15 cellular contexts compared by ENCODE assay signal in the genomic region with DNA sequence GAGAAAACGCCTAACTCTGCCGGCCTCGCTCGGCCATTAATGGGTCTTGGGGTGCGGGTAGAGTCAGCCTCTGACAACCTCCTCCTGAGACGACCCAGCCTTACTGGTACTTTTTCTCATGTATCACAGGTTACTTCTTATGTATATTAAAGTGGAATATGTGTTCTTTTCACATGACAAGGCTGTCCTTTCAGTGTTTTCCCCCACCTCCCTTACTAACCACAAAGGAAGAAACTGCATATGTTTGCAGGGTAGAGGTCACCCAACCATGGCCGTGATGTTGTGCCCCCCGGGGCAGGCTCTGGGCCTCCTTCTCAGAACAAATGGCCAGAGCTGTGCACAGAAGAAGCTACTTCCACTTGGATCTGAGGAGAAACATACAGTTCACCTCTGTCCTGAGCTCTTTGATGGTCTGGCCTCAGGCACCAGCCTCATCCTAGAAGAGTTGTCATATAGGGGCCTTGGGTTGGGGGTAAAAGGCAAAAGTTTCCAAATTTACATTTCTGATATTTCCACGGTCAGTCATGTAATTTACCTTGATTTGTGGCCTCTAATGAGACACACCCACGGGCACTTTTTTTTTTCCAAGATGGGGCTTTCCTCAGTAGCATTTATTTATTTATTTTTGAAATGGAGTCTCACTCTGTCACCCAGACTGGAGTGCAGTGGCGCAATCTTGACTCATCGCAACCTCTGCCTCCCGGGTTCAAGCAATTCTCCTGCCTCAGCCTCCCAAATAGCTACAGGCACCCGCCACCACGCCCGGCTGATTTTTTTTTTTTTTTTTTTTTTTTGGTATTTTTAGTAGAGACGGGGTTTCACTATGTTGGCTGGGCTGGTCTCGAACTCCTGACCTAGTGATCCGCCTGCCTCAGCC. TPM values are rescaled to one million over a fixed set of nuclear protein-coding genes. Genes with fewer than 3 reads are reported as not detected.
A peak's percentile ranks its signal among the peaks of the same experiment; 100 is the strongest.
DNase-seq lines count a peak whose midpoint lies in the region; ATAC-seq, FAIRE-seq and TF ChIP-seq lines count a peak whose summit lies in the region.
"Had no signal": no experiment of that assay in that cellular context is flagged by ENCODE, and none has a peak within 500 bp of the region (broad histone marks: within the 10 kb centered on the region; RNA-seq: fewer than 3 reads in every experiment).

No MANE protein-coding gene starts in this region.

- H3K36me3 ChIP-seq in GM12878 (ENCODE audit: control insufficient read depth in 2 of 2, insufficient read depth in 2 of 2, low read length in 1 of 2) = no peaks in the 10 kb centered on the region
- no peaks in the 10 kb centered on the region for H3K36me3 ChIP-seq in spleen

- peak overlapping the region; percentile 46; the same call in 1 of the 2 replicates for H3K27ac ChIP-seq in GM12878 (ENCODE audit: control insufficient read depth, insufficient read depth)
- peak overlapping the region in 7 of 8 donors; percentile 77 to 91 (median 86) for H3K27ac ChIP-seq in spleen
- H3K27ac ChIP-seq: A549 had no signal

- POLR2A ChIA-PET in GM12878 (lab: Charles Lee) = interaction anchor here (0.7 to 7.7 kb wide), 10 partner anchors 10 to 1009 kb away, joined by 3 to 42 read pairs (median 6); a partner anchor contains a TSS

- DNase-seq in activated CD4-positive, alpha-beta T cell treated with anti-CD3 and anti-CD28 coated beads, Interleukin-2, amount 10 ng/mL, durations not matched to agents 24 days and 14 days = no peak
- DNase-seq in activated CD4-positive, alpha-beta T cell treated with anti-CD3 and anti-CD28 coated beads, Interleukin-2, amount 50 U/mL, for 1 hour = no peak
- DNase-seq in GM12878 (ENCODE audit: low read depth, low spot score) = no peak
- peak; percentile 82 for DNase-seq in spleen
- DNase-seq in SIG-M5 treated with dmso at 0.1 percent for 504 hours (lab: John Stamatoyannopoulos, UW; ENCODE audit: unreplicated experiment) = no peak
- DNase-seq: activated CD4-positive, CD25-positive, alpha-beta regulatory T cell treated with anti-CD3 and anti-CD28 coated beads, Interleukin-2, amount 50 U/mL, for 72 hours; DMS79; GOT3; NCI-H226 had no signal

- peak; percentile 29; the same call in 1 of the 2 replicates for TF ChIP-seq POLR2A in GM12878 (IDR thresholded peaks at IDR 0.05; ENCODE audit: low read depth, low read length)
- TF ChIP-seq POLR2A in spleen (IDR thresholded peaks at IDR 0.05) = peak in 1 of 3 donors; percentile 24

- no peak overlapping the region for H3K27ac Mint-ChIP-seq in activated CD4-positive, alpha-beta T cell treated with anti-CD3 and anti-CD28 coated beads, Interleukin-2, amount 10 ng/mL, durations not matched to agents 24 days and 14 days

- peak overlapping the region; percentile 41; the same call in 1 of the 2 replicates for H2AFZ ChIP-seq in GM12878 (ENCODE audit: control insufficient read depth, low read depth, low read length)

- no peaks in the 10 kb centered on the region for H3K27me3 Mint-ChIP-seq in activated CD4-positive, alpha-beta T cell treated with anti-CD3 and anti-CD28 coated beads, Interleukin-2, amount 10 ng/mL, durations not matched to agents 24 days and 14 days

- no peaks in the 10 kb centered on the region for H3K27me3 ChIP-seq in GM12878 (replicated peaks in 1 of 2; ENCODE audit: control insufficient read depth in 2 of 2, insufficient read depth in 2 of 2, low read length in 1 of 2)
- peaks cover 0 to 6% (median 0%) of the 10 kb centered on the region in 7 donors for H3K27me3 ChIP-seq in spleen (replicated peaks in 1 of 7)

- peak overlapping the region; percentile 88 for H3K4me2 ChIP-seq in GM12878 (ENCODE audit: control insufficient read depth, insufficient read depth)
- H3K4me2 ChIP-seq: A549 had no signal

- no peaks in the 10 kb centered on the region for H3K9me3 Mint-ChIP-seq in activated CD4-positive, alpha-beta T cell treated with anti-CD3 and anti-CD28 coated beads, Interleukin-2, amount 10 ng/mL, durations not matched to agents 24 days and 14 days

- H3K9me3 ChIP-seq in GM12878 (replicated peaks; ENCODE audit: control insufficient read depth, insufficient read depth, low read length) (no peaks in the 10 kb centered on the region; the same call in 2 of the 3 replicates), spleen (no peaks in the 10 kb centered on the region)
- H3K9me3 ChIP-seq: A549 had no signal

- H3K79me2 ChIP-seq in GM12878 (ENCODE audit: control insufficient read depth, insufficient read depth, low read length) = no peaks in the 10 kb centered on the region; the same call in none of the 2 replicates

- peak overlapping the region; percentile 37 for H3K9ac ChIP-seq in GM12878 (ENCODE audit: control insufficient read depth, insufficient read depth, low read length)

- intact Hi-C loops in activated CD4-positive, alpha-beta T cell treated with anti-CD3 and anti-CD28 coated beads, Interleukin-2, amount 10 ng/mL, durations not matched to agents 24 days and 14 days (cut with micrococcal nuclease) = no loop called here
- intact Hi-C loops in GM12878 (cut with micrococcal nuclease; ENCODE audit: unreplicated experiment) (no loop called here), spleen (cut with DNase I; ENCODE audit: low total_unique reads) (no loop called here)

- CTCF ChIA-PET in GM12878 (lab: Yijun Ruan, JAX) = interaction anchor here (0.6 to 3.0 kb wide), 13 partner anchors 12 to 244 kb away, joined by 3 to 21 read pairs (median 5); a partner anchor contains a TSS

- TF ChIP-seq RAD21 in GM12878 (IDR thresholded peaks at IDR 0.05; ENCODE audit: insufficient read depth, low read depth, low read length) = no peak

- RAD21 ChIA-PET in GM12878 (lab: Charles Lee; ENCODE audit: unreplicated experiment) = interaction anchor here (0.5 to 12.8 kb wide), 12 partner anchors 15 to 254 kb away, joined by 3 to 128 read pairs (median 6); a partner anchor contains a TSS

- BruUV-seq in GM12878 (replicated peaks; lab: Mats Ljungman, UMichigan) = no TSS peak

- WGBS in GM12878 (ENCODE audit: insufficient coverage, insufficient replicate concordance, low lambda C conversion rate, missing lambda C conversion rate) = 17% methylated on average over 14 of the region's 19 CpGs
- 51 to 74% (median 64%) methylated on average over 12 to 19 of the region's 19 CpGs for WGBS in spleen, 5 donors

- H3K4me3 ChIP-seq in GM12878 (peak overlapping the region; percentile 64; the same call in 1 of the 2 replicates), spleen (peak overlapping the region in 7 of 8 donors; percentile 48 to 81 (median 61))
- H3K4me3 ChIP-seq: A549 had no signal

- peaks cover 37% of the 10 kb centered on the region for H3K4me1 Mint-ChIP-seq in activated CD4-positive, alpha-beta T cell treated with anti-CD3 and anti-CD28 coated beads, Interleukin-2, amount 10 ng/mL, durations not matched to agents 24 days and 14 days

- ATAC-seq in HG03378 (IDR thresholded peaks at IDR 0.05; ENCODE audit: unreplicated experiment) = peak; percentile 31
- ATAC-seq in GM12878 = peak; percentile 14
- ATAC-seq in GM21515 (IDR thresholded peaks at IDR 0.05; ENCODE audit: unreplicated experiment) = no peak
- ATAC-seq in esophagus mucosa = no peak
- ATAC-seq: A549, Right ventricle myocardium inferior had no signal

- SMC1A ChIA-PET in GM12878 (lab: Charles Lee; ENCODE audit: uncharacterized antibody, unreplicated experiment) = interaction anchor here (0.7 to 4.1 kb wide), 12 partner anchors 15 to 298 kb away, joined by 3 to 35 read pairs (median 3); a partner anchor contains a TSS

- no peak for TF ChIP-seq EP300 in GM12878 (IDR thresholded peaks at IDR 0.05; ENCODE audit: borderline replicate concordance in 1 of 2, control insufficient read depth in 1 of 2, low read depth in 2 of 2, low read length in 2 of 2)

- H4K20me1 ChIP-seq in GM12878 (ENCODE audit: control insufficient read depth, insufficient read depth) = no peaks in the 10 kb centered on the region

- H3K4me1 ChIP-seq in GM12878 (ENCODE audit: control insufficient read depth, insufficient read depth, low read length) (peaks cover 34% of the 10 kb centered on the region), spleen (peaks cover 15 to 91% (median 40%) of the 10 kb centered on the region in 6 donors)

- in situ Hi-C loops in GM12878 (cut with MboI) = no loop called here

- peak overlapping the region; percentile 21 for H3K4me3 Mint-ChIP-seq in activated CD4-positive, alpha-beta T cell treated with anti-CD3 and anti-CD28 coated beads, Interleukin-2, amount 10 ng/mL, durations not matched to agents 24 days and 14 days

- H3K36me3 Mint-ChIP-seq in activated CD4-positive, alpha-beta T cell treated with anti-CD3 and anti-CD28 coated beads, Interleukin-2, amount 10 ng/mL, durations not matched to agents 24 days and 14 days (ENCODE audit: low read depth) = no peaks in the 10 kb centered on the region

- FAIRE-seq in GM12878 (lab: Jason Lieb, UNC) = peak; percentile 61
- FAIRE-seq: A549, keratinocyte had no signal

- TF ChIP-seq CTCF in GM12878 (IDR thresholded peaks at IDR 0.05 in 2 of 3, conservative IDR thresholded peaks at IDR 0.05 in 1 of 3; ENCODE audit: control insufficient read depth in 2 of 3, extremely low read depth in 1 of 3, insufficient read depth in 1 of 3, low read depth in 3 of 3, low read length in 3 of 3) = no peak
- TF ChIP-seq CTCF in spleen (IDR thresholded peaks at IDR 0.05 in 8 of 11, conservative IDR thresholded peaks at IDR 0.05 in 3 of 11) = no peak

RNA-seq across cellular contexts. Expression of a gene that starts 1.9 kb away (rescaled TPM):
- 0.35 and 0.45 TPM in 2 replicates for total RNA-seq in activated CD4-positive, alpha-beta T cell treated with anti-CD3 and anti-CD28 coated beads, Interleukin-2, amount 10 ng/mL, durations not matched to agents 24 days and 14 days
- total RNA-seq in GM12878 (2013; cell fraction: nucleolus; rRNA removed) = 3.8 and 5.0 TPM in 2 replicates
- total RNA-seq in GM12878 (2014; rRNA removed) (5.4 and 5.6 TPM in 2 replicates), GM12878 (2014; rRNA removed; fragmentation: Illumina TruSeq; extraction: Trizol) (1.5 and 1.6 TPM in 2 replicates), GM12878 (2021) (7.4 and 7.8 TPM in 2 replicates), spleen (1 to 10 TPM; 5.0 to 9.5 (median 8.1) TPM), esophagus mucosa (not detected)
- polyA plus RNA-seq in GM12878 (2011; ENCODE audit: low read depth) = not detected
- polyA plus RNA-seq in GM12878 (2011; rRNA removed) (1.3 and 2.2 TPM in 2 replicates), GM12878 (2014; fragmentation: Illumina TruSeq; extraction: Trizol) (0.41 and 1.4 TPM in 2 replicates), GM12878 (2014; fragmentation: Nextera tagmentation; extraction: Ambion mirVana) (under 1 TPM; 0.27 to 0.69 TPM), GM12878 (2014; rRNA removed) (5.7 and 6.1 TPM in 2 replicates), GM12878 (2016; fragmentation: Nextera tagmentation; extraction: Ambion mirVana) (1 to 10 TPM; 2.9 to 3.7 TPM), spleen (10 to 100 TPM; 19.2 to 26.2 (median 19.9) TPM)
- polyA plus RNA-seq in GM12878 (2011; cell fraction: cytosol; rRNA removed) = 2.3 and 3.7 TPM in 2 replicates
- 2.3 TPM in 2 replicates for polyA plus RNA-seq in GM12878 (2011; cell fraction: nucleus; rRNA removed)
- polyA plus RNA-seq in GM12878 (2012) = 1.0 and 2.8 TPM in 2 replicates
- 0.37 and 1.6 TPM in 2 replicates for polyA minus RNA-seq in GM12878 (2011; rRNA and poly(A)+ RNA removed)
- polyA minus RNA-seq in GM12878 (2011; cell fraction: cytosol; rRNA and poly(A)+ RNA removed) = 0.94 and 1.1 TPM in 2 replicates
- 0.67 and 1.1 TPM in 2 replicates for polyA minus RNA-seq in GM12878 (2011; cell fraction: nucleus; rRNA and poly(A)+ RNA removed)
- polyA plus RNA-seq: keratinocyte had no signal

RNA-seq across cellular contexts. Expression of a gene that starts 31.2 kb away (rescaled TPM):
- total RNA-seq in activated CD4-positive, alpha-beta T cell treated with anti-CD3 and anti-CD28 coated beads, Interleukin-2, amount 10 ng/mL, durations not matched to agents 24 days and 14 days = 2,109 and 2,135 TPM in 2 replicates
- total RNA-seq in GM12878 (2013; cell fraction: nucleolus; rRNA removed) = 298 and 461 TPM in 2 replicates
- total RNA-seq in GM12878 (2014; rRNA removed) = 1,792 and 2,082 TPM in 2 replicates
- total RNA-seq in GM12878 (2014; rRNA removed; fragmentation: Illumina TruSeq; extraction: Trizol) = 3,753 and 4,112 TPM in 2 replicates
- total RNA-seq in GM12878 (2021) = 2,274 and 2,439 TPM in 2 replicates
- 4,793 TPM for polyA plus RNA-seq in GM12878 (2011; ENCODE audit: low read depth)
- polyA plus RNA-seq in GM12878 (2011; rRNA removed) = 4,235 and 5,931 TPM in 2 replicates
- 2,324 and 2,798 TPM in 2 replicates for polyA plus RNA-seq in GM12878 (2011; cell fraction: cytosol; rRNA removed)
- 799 and 1,687 TPM in 2 replicates for polyA plus RNA-seq in GM12878 (2011; cell fraction: nucleus; rRNA removed)
- polyA plus RNA-seq in GM12878 (2012) = 9,814 and 10,250 TPM in 2 replicates
- polyA plus RNA-seq in GM12878 (2014; fragmentation: Illumina TruSeq; extraction: Trizol) = 6,541 and 7,422 TPM in 2 replicates
- 1,000 to 10,000 TPM; 4,146 to 5,350 TPM for polyA plus RNA-seq in GM12878 (2014; fragmentation: Nextera tagmentation; extraction: Ambion mirVana)
- polyA plus RNA-seq in GM12878 (2014; rRNA removed) = 2,881 and 3,581 TPM in 2 replicates
- 1,000 to 10,000 TPM; 1,812 to 1,889 TPM for polyA plus RNA-seq in GM12878 (2016; fragmentation: Nextera tagmentation; extraction: Ambion mirVana)
- polyA minus RNA-seq in GM12878 (2011; rRNA and poly(A)+ RNA removed) = 1,155 and 1,469 TPM in 2 replicates
- 295 and 328 TPM in 2 replicates for polyA minus RNA-seq in GM12878 (2011; cell fraction: cytosol; rRNA and poly(A)+ RNA removed)
- 71.3 and 90.8 TPM in 2 replicates for polyA minus RNA-seq in GM12878 (2011; cell fraction: nucleus; rRNA and poly(A)+ RNA removed)
- total RNA-seq in spleen = 1,000 to 10,000 TPM; 1,435 to 2,313 (median 1,812) TPM
- over 10,000 TPM; 15,023 to 18,857 (median 18,305) TPM for polyA plus RNA-seq in spleen
- 2,055 TPM for total RNA-seq in esophagus mucosa

Comparison
In these comparisons a context has a peak if more than half of its experiments do, and no peak if none do; other contexts are left out.
1. ATAC-seq: peak in HG03378 (single experiment) and GM12878 (single experiment); none in GM21515 (single experiment) and esophagus mucosa (single experiment).